In genomic region chr2:60555066-60555793, GRCh38 we compare ENCODE assay signal across 7 cellular contexts. TPM values are rescaled to one million over a fixed set of nuclear protein-coding genes. Genes with fewer than 3 reads are reported as not detected.
DNase-seq lines count a peak whose midpoint lies in the region; ATAC-seq and TF ChIP-seq lines count a peak whose summit lies in the region.

No MANE protein-coding gene starts in this region.

- peak; percentile 27 for ATAC-seq in GM21619 (IDR thresholded peaks at IDR 0.05; ENCODE audit: unreplicated experiment)

- H3K27me3 ChIP-seq in skeletal muscle satellite cell (ENCODE audit: control insufficient read depth, insufficient read depth, low read length): peaks cover 64% of the 10 kb centered on the region

- peak overlapping the region; percentile 65 for H3K27ac ChIP-seq in angular gyrus (ENCODE audit: low read depth, low read length)

- peaks cover 11% of the 10 kb centered on the region for H3K4me1 ChIP-seq in skeletal muscle satellite cell (ENCODE audit: control insufficient read depth, insufficient read depth, low read length)

- no peaks in the 10 kb centered on the region for H3K9me3 ChIP-seq in skeletal muscle satellite cell (replicated peaks; ENCODE audit: low read length)

- peak; percentile 62 for DNase-seq in SK-N-DZ (ENCODE audit: low spot score)

- TF ChIP-seq EP300 in Ishikawa (IDR thresholded peaks at IDR 0.05; ENCODE audit: borderline replicate concordance): no peak

- peak overlapping the region; percentile 60 for H3K9ac ChIP-seq in skeletal muscle satellite cell (ENCODE audit: low read depth, low read length)

- no peaks in the 10 kb centered on the region for H3K36me3 ChIP-seq in skeletal muscle satellite cell (ENCODE audit: insufficient read depth, low read length)

- peak; percentile 9; the same call in 1 of the 2 replicates for TF ChIP-seq RAD21 in Ishikawa (IDR thresholded peaks at IDR 0.05; ENCODE audit: low read depth)

- H3K4me3 ChIP-seq in GM08714 (ENCODE audit: low read length): peak overlapping the region; percentile 72
- H3K4me3 ChIP-seq in iPS-11a (ENCODE audit: low read depth, low read length): peak overlapping the region; percentile 69
- peak overlapping the region; percentile 86 for H3K4me3 ChIP-seq in skeletal muscle satellite cell (ENCODE audit: low read length)

- H3K4me2 ChIP-seq in skeletal muscle satellite cell (ENCODE audit: low read length): peak overlapping the region; percentile 100

TF ChIP-seq in Ishikawa, 13 proteins besides CTCF, POLR2A, EP300 and RAD21:
- TF ChIP-seq USF1 (IDR thresholded peaks at IDR 0.05): no peak
- TF ChIP-seq REST (IDR thresholded peaks at IDR 0.05; ENCODE audit: low read depth): no peak
- no peak for TF ChIP-seq EGR1 (IDR thresholded peaks at IDR 0.05)
- TF ChIP-seq, protein P1, sequence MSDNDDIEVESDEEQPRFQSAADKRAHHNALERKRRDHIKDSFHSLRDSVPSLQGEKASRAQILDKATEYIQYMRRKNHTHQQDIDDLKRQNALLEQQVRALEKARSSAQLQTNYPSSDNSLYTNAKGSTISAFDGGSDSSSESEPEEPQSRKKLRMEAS (IDR thresholded peaks at IDR 0.05): no peak
- no peak for TF ChIP-seq ZBTB7A (IDR thresholded peaks at IDR 0.05; ENCODE audit: low read depth)
- TF ChIP-seq TEAD4 (IDR thresholded peaks at IDR 0.05): no peak
- TF ChIP-seq TCF12 (IDR thresholded peaks at IDR 0.05; ENCODE audit: low read depth): no peak
- no peak for TF ChIP-seq TAF1 (IDR thresholded peaks at IDR 0.05; ENCODE audit: low read depth)
- no peak for TF ChIP-seq YY1 (IDR thresholded peaks at IDR 0.05; ENCODE audit: low read depth)
- TF ChIP-seq NFIC (IDR thresholded peaks at IDR 0.05): no peak

RNA-seq across cellular contexts. Expression of gene BCL11A, which starts 1.8 kb away (rescaled TPM):
- 12.0 and 17.2 TPM in 2 replicates for polyA plus RNA-seq in SK-N-DZ (2014; cell fraction: cytosol; rRNA removed)
- 20.7 and 24.1 TPM in 2 replicates for polyA plus RNA-seq in SK-N-DZ (2014; cell fraction: nucleus; rRNA removed)
- total RNA-seq in skeletal muscle satellite cell (2012; rRNA removed): 0.25 and 0.44 TPM in 2 replicates

Comparison
In these comparisons a context has a peak if more than half of its experiments do, and no peak if none do; other contexts are left out.
1. Peak in every context shown above with its lines: DNase-seq, ATAC-seq, H3K4me3 ChIP-seq and H3K27ac ChIP-seq.